Comparison of ENCODE assay signal across 26 cellular contexts in genomic region chr5:165232629-165233028, GRCh38.
"Had no signal": no experiment of that assay in that cellular context is flagged by ENCODE, and none has a peak within 500 bp of the region (broad histone marks: within the 10 kb centered on the region; RNA-seq: fewer than 3 reads in every experiment).

No MANE protein-coding gene starts in this region.

- H3K4me1 ChIP-seq: body of pancreas, gastroesophageal sphincter, heart left ventricle, lower lobe of right lung, right lobe of liver, upper lobe of left lung had no signal

- H3K27me3 Mint-ChIP-seq: activated B cell treated with CpG ODN at 0.5 μM for 24 hours; activated CD4-positive, alpha-beta memory T cell treated with anti-CD3 and anti-CD28 coated beads, Interleukin-2, amount 10 ng/mL, durations not matched to agents 7 days and 5 days; activated CD8-positive, alpha-beta memory T cell treated with anti-CD3 and anti-CD28 coated beads, Interleukin-2, amount 10 ng/mL, durations not matched to agents 7 days and 5 days; activated naive CD8-positive, alpha-beta T cell treated with anti-CD3 and anti-CD28 coated beads, Interleukin-2, amount 10 ng/mL, durations not matched to agents 7 days and 5 days; activated T-helper 17 cell treated with anti-CD3 and anti-CD28 coated beads, Interleukin-2, amount 50 U/mL, for 72 hours; natural killer cell treated with Interleukin-12 subunit alpha and Interleukin-12 subunit beta and Interleukin-15 and Interleukin-18, amount 100 ng/mL, for 72 hours; stimulated activated memory B cell treated with anti-CD40 and anti-IgM and Interleukin-4, amounts not matched to agents 10 μg/mL and 1 μg/mL and 100 μg/mL, for 72 hours had no signal

- H3K36me3 ChIP-seq: gastroesophageal sphincter, heart left ventricle, lower lobe of right lung, ovary, right lobe of liver, thoracic aorta, upper lobe of left lung had no signal

- H3K27ac Mint-ChIP-seq: activated B cell treated with CpG ODN at 0.5 μM for 24 hours; activated CD4-positive, alpha-beta memory T cell treated with anti-CD3 and anti-CD28 coated beads, Interleukin-2, amount 10 ng/mL, durations not matched to agents 7 days and 5 days; activated CD8-positive, alpha-beta memory T cell treated with anti-CD3 and anti-CD28 coated beads, Interleukin-2, amount 10 ng/mL, durations not matched to agents 7 days and 5 days; activated naive CD8-positive, alpha-beta T cell treated with anti-CD3 and anti-CD28 coated beads, Interleukin-2, amount 10 ng/mL, durations not matched to agents 7 days and 5 days; activated T-helper 17 cell treated with anti-CD3 and anti-CD28 coated beads, Interleukin-2, amount 50 U/mL, for 72 hours; endodermal cell; natural killer cell treated with Interleukin-12 subunit alpha and Interleukin-12 subunit beta and Interleukin-15 and Interleukin-18, amount 100 ng/mL, for 72 hours; stimulated activated memory B cell treated with anti-CD40 and anti-IgM and Interleukin-4, amounts not matched to agents 10 μg/mL and 1 μg/mL and 100 μg/mL, for 72 hours had no signal

- DNase-seq: activated B cell treated with CpG ODN at 0.5 μM for 24 hours; activated CD4-positive, alpha-beta memory T cell treated with anti-CD3 and anti-CD28 coated beads, Interleukin-2, amount 10 ng/mL, durations not matched to agents 7 days and 5 days; activated CD4-positive, alpha-beta T cell treated with anti-CD3 and anti-CD28 coated beads for 4 hours; activated CD8-positive, alpha-beta memory T cell treated with anti-CD3 and anti-CD28 coated beads, Interleukin-2, amount 10 ng/mL, durations not matched to agents 7 days and 5 days; activated naive CD4-positive, alpha-beta T cell; activated naive CD8-positive, alpha-beta T cell treated with anti-CD3 and anti-CD28 coated beads, Interleukin-2, amount 10 ng/mL, durations not matched to agents 7 days and 5 days; body of pancreas; central memory CD4-positive, alpha-beta T cell; dorsolateral prefrontal cortex; endodermal cell; erythroblast; heart left ventricle; left cardiac atrium; lower lobe of right lung; ovary; right lobe of liver; SK-N-SH; stimulated activated CD4-positive, alpha-beta T cell treated with anti-CD3 and anti-CD28 coated beads, Interleukin-4, amount 100 ng/mL, for 4 hours; upper lobe of left lung had no signal

- H3K36me3 Mint-ChIP-seq: activated CD8-positive, alpha-beta memory T cell treated with anti-CD3 and anti-CD28 coated beads, Interleukin-2, amount 10 ng/mL, durations not matched to agents 7 days and 5 days; activated naive CD8-positive, alpha-beta T cell treated with anti-CD3 and anti-CD28 coated beads, Interleukin-2, amount 10 ng/mL, durations not matched to agents 7 days and 5 days; natural killer cell treated with Interleukin-12 subunit alpha and Interleukin-12 subunit beta and Interleukin-15 and Interleukin-18, amount 100 ng/mL, for 72 hours; stimulated activated memory B cell treated with anti-CD40 and anti-IgM and Interleukin-4, amounts not matched to agents 10 μg/mL and 1 μg/mL and 100 μg/mL, for 72 hours had no signal

- H3K9ac ChIP-seq: SK-N-SH had no signal

- H3K4me3 ChIP-seq: body of pancreas, dorsolateral prefrontal cortex, gastroesophageal sphincter, heart left ventricle, lower lobe of right lung, ovary, right lobe of liver, thoracic aorta, upper lobe of left lung had no signal

- H3K27ac ChIP-seq: body of pancreas, dorsolateral prefrontal cortex, gastroesophageal sphincter, heart left ventricle, lower lobe of right lung, ovary, right lobe of liver, thoracic aorta, upper lobe of left lung had no signal

- H3K4me3 Mint-ChIP-seq: activated B cell treated with CpG ODN at 0.5 μM for 24 hours; activated CD4-positive, alpha-beta memory T cell treated with anti-CD3 and anti-CD28 coated beads, Interleukin-2, amount 10 ng/mL, durations not matched to agents 7 days and 5 days; activated CD8-positive, alpha-beta memory T cell treated with anti-CD3 and anti-CD28 coated beads, Interleukin-2, amount 10 ng/mL, durations not matched to agents 7 days and 5 days; activated naive CD8-positive, alpha-beta T cell treated with anti-CD3 and anti-CD28 coated beads, Interleukin-2, amount 10 ng/mL, durations not matched to agents 7 days and 5 days; activated T-helper 17 cell treated with anti-CD3 and anti-CD28 coated beads, Interleukin-2, amount 50 U/mL, for 72 hours; endodermal cell; natural killer cell treated with Interleukin-12 subunit alpha and Interleukin-12 subunit beta and Interleukin-15 and Interleukin-18, amount 100 ng/mL, for 72 hours; stimulated activated memory B cell treated with anti-CD40 and anti-IgM and Interleukin-4, amounts not matched to agents 10 μg/mL and 1 μg/mL and 100 μg/mL, for 72 hours had no signal

- H3K27me3 ChIP-seq: body of pancreas, gastroesophageal sphincter, heart left ventricle, ovary, right lobe of liver, upper lobe of left lung had no signal

- H3K4me1 Mint-ChIP-seq: activated B cell treated with CpG ODN at 0.5 μM for 24 hours; activated CD4-positive, alpha-beta memory T cell treated with anti-CD3 and anti-CD28 coated beads, Interleukin-2, amount 10 ng/mL, durations not matched to agents 7 days and 5 days; activated CD8-positive, alpha-beta memory T cell treated with anti-CD3 and anti-CD28 coated beads, Interleukin-2, amount 10 ng/mL, durations not matched to agents 7 days and 5 days; activated naive CD8-positive, alpha-beta T cell treated with anti-CD3 and anti-CD28 coated beads, Interleukin-2, amount 10 ng/mL, durations not matched to agents 7 days and 5 days; activated T-helper 17 cell treated with anti-CD3 and anti-CD28 coated beads, Interleukin-2, amount 50 U/mL, for 72 hours; stimulated activated memory B cell treated with anti-CD40 and anti-IgM and Interleukin-4, amounts not matched to agents 10 μg/mL and 1 μg/mL and 100 μg/mL, for 72 hours had no signal

- H3K9me3 Mint-ChIP-seq: activated naive CD8-positive, alpha-beta T cell treated with anti-CD3 and anti-CD28 coated beads, Interleukin-2, amount 10 ng/mL, durations not matched to agents 7 days and 5 days had no signal

- H3K9me3 ChIP-seq: body of pancreas, lower lobe of right lung, ovary, right lobe of liver, SK-N-SH, thoracic aorta, upper lobe of left lung had no signal

- FAIRE-seq: colon, islet of Langerhans had no signal

- H3K4me2 ChIP-seq: SK-N-SH had no signal
